ENCODE assay signal across 14 cellular contexts in the genomic region with DNA sequence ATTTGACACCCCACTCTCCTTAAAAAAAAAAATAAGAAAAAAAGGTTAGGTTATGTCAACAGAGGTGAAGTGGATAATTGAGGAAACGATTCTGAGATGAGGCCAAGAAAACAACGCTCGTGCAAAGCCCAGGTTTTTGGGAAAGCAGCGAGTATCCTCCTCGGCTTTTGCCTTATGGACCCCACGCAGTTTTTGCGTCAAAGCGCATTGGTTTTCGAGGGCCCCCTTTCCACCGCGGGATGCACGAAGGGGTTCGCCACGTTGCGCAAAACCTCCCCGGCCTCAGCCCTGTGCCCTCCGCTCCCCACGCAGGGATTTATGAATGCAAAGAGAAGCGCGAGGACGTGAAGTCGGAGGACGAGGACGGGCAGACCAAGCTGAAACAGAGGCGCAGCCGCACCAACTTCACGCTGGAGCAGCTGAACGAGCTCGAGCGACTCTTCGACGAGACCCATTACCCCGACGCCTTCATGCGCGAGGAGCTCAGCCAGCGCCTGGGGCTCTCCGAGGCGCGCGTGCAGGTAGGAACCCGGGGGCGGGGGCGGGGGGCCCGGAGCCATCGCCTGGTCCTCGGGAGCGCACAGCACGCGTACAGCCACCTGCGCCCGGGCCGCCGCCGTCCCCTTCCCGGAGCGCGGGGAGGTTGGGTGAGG. TPM values are rescaled to one million over a fixed set of nuclear protein-coding genes. Genes with fewer than 3 reads are reported as not detected.
"Had no signal": no experiment of that assay in that cellular context is flagged by ENCODE, and none has a peak within 500 bp of the region (broad histone marks: within the 10 kb centered on the region; RNA-seq: fewer than 3 reads in every experiment).

No MANE protein-coding gene starts in this region.

- H3K36me3 ChIP-seq: esophagus muscularis mucosa, left ventricle myocardium inferior, pancreas, tibial artery, vagina had no signal

- DNase-seq: activated CD4-positive, alpha-beta T cell treated with anti-CD3 and anti-CD28 coated beads, Interleukin-2, amount 50 U/mL, for 48 hours; hippocampal formation; left ventricle myocardium inferior; tibial artery had no signal

- H3K9me3 Mint-ChIP-seq: activated naive CD4-positive, alpha-beta T cell treated with anti-CD3 and anti-CD28 coated beads, Interleukin-2, amount 50 U/mL, for 72 hours had no signal

- H3K4me3 ChIP-seq: esophagus muscularis mucosa, left ventricle myocardium inferior, pancreas, tibial artery, vagina had no signal

- H3K27ac Mint-ChIP-seq: nephron; stimulated activated memory B cell treated with anti-CD40 and anti-IgM and Interleukin-4, amounts not matched to agents 10 μg/mL and 1 μg/mL and 100 μg/mL, for 72 hours had no signal

- H3K4me3 Mint-ChIP-seq: stimulated activated memory B cell treated with anti-CD40 and anti-IgM and Interleukin-4, amounts not matched to agents 10 μg/mL and 1 μg/mL and 100 μg/mL, for 72 hours had no signal

- H3K9me3 ChIP-seq: esophagus muscularis mucosa, left ventricle myocardium inferior, pancreas, tibial artery, vagina had no signal

- H3K4me1 ChIP-seq: pancreas, vagina had no signal

- H3K27ac ChIP-seq: esophagus muscularis mucosa, left ventricle myocardium inferior, pancreas, tibial artery, vagina, VCaP had no signal

- ATAC-seq: activated naive CD4-positive, alpha-beta T cell treated with anti-CD3 and anti-CD28 coated beads, Interleukin-2, amount 50 U/mL, for 72 hours; pancreas; stimulated activated memory B cell treated with anti-CD40 and anti-IgM and Interleukin-4, amounts not matched to agents 10 μg/mL and 1 μg/mL and 100 μg/mL, for 72 hours had no signal

RNA-seq across cellular contexts. Expression of a gene that starts 3.8 kb away (rescaled TPM):
- total RNA-seq: activated naive CD4-positive, alpha-beta T cell treated with anti-CD3 and anti-CD28 coated beads, Interleukin-2, amount 50 U/mL, for 72 hours; glomerular endothelial cell; kidney epithelial cell; left ventricle myocardium inferior; pancreas; T-helper 1 cell treated with Interleukin-12 subunit alpha and Interleukin-12 subunit beta and Interleukin-4 antibody, amounts not matched to agents 30 ng/mL and 1 ng/mL, for 36 hours; vagina had no signal
- polyA plus RNA-seq: pancreas had no signal
